Comparison of ENCODE assay signal across 8 cellular contexts in genomic region chr7:138161600-138162081, GRCh38.
DNase-seq lines count a peak whose midpoint lies in the region; ATAC-seq lines count a peak whose summit lies in the region.

No MANE protein-coding gene starts in this region.

- H3K4me3 Mint-ChIP-seq in activated CD4-positive, alpha-beta T cell treated with anti-CD3 and anti-CD28 coated beads, Interleukin-2, amount 10 ng/mL, durations not matched to agents 7 days and 5 days = no peak overlapping the region

- peaks cover 15% of the 10 kb centered on the region for H3K36me3 Mint-ChIP-seq in activated CD4-positive, alpha-beta T cell treated with anti-CD3 and anti-CD28 coated beads, Interleukin-2, amount 10 ng/mL, durations not matched to agents 7 days and 5 days (ENCODE audit: low read depth)

- peaks cover 12% of the 10 kb centered on the region for H3K9me3 Mint-ChIP-seq in activated CD4-positive, alpha-beta T cell treated with anti-CD3 and anti-CD28 coated beads, Interleukin-2, amount 10 ng/mL, durations not matched to agents 7 days and 5 days

- no peak overlapping the region for H3K27ac Mint-ChIP-seq in activated CD4-positive, alpha-beta T cell treated with anti-CD3 and anti-CD28 coated beads, Interleukin-2, amount 10 ng/mL, durations not matched to agents 7 days and 5 days

- POLR2A ChIA-PET in activated CD4-positive, alpha-beta T cell treated with anti-CD3 and anti-CD28 coated beads, Interleukin-2, amount 10 ng/mL, durations not matched to agents 7 days and 5 days (lab: Charles Lee) = no interaction called here

- peak; percentile 100 for ATAC-seq in GM21367 (IDR thresholded peaks at IDR 0.05; ENCODE audit: unreplicated experiment)

- CTCF ChIA-PET in activated CD4-positive, alpha-beta T cell treated with anti-CD3 and anti-CD28 coated beads, Interleukin-2, amount 10 ng/mL, durations not matched to agents 7 days and 5 days (lab: Charles Lee) = interaction anchor here (0.7 to 2.2 kb wide), 6 partner anchors 10 to 587 kb away, joined by 3 to 10 read pairs (median 3); no protein-coding TSS in a partner anchor

- H3K27me3 Mint-ChIP-seq in activated CD4-positive, alpha-beta T cell treated with anti-CD3 and anti-CD28 coated beads, Interleukin-2, amount 10 ng/mL, durations not matched to agents 7 days and 5 days = no peaks in the 10 kb centered on the region

- no peaks in the 10 kb centered on the region for H3K4me1 Mint-ChIP-seq in activated CD4-positive, alpha-beta T cell treated with anti-CD3 and anti-CD28 coated beads, Interleukin-2, amount 10 ng/mL, durations not matched to agents 7 days and 5 days

- DNase-seq in D341Med (ENCODE audit: low spot score) = peak; percentile 89
- peak; percentile 81 for DNase-seq in HK-2 (ENCODE audit: unreplicated experiment)
- DNase-seq in NCI-H69 (lab: John Stamatoyannopoulos, UW) = peak; percentile 98
- peak; percentile 86 for DNase-seq in activated CD4-positive, alpha-beta T cell treated with anti-CD3 and anti-CD28 coated beads, Interleukin-2, amount 10 ng/mL, durations not matched to agents 7 days and 5 days
- DNase-seq in dermis microvascular lymphatic vessel endothelial cell (ENCODE audit: low read depth in 2 of 2) = peak; percentile 87 to 91
- peak; percentile 82 to 93 for DNase-seq in lung microvascular endothelial cell (ENCODE audit: low read depth in 2 of 2)
- peak; percentile 49 to 62 for DNase-seq in stimulated activated CD8-positive, alpha-beta memory T cell treated with anti-CD3 and anti-CD28 coated beads, Interleukin-15, amount 100 ng/mL, for 48 hours (ENCODE audit: low read depth in 2 of 2)

Comparison
In these comparisons a context has a peak if more than half of its experiments do, and no peak if none do; other contexts are left out.
1. Peak in every context shown above with its lines: DNase-seq and ATAC-seq.